ENCODE assay signal across 7 cellular contexts in genomic region chr21:9246481-9247289, GRCh38.
DNase-seq lines count a peak whose midpoint lies in the region; ATAC-seq and TF ChIP-seq lines count a peak whose summit lies in the region.
"Not testable (repeated sequence)": the region's sequence is repeated elsewhere in the genome, so short reads cannot be mapped to it uniquely, and the experiment has no call there.

No MANE protein-coding gene starts in this region.

- H3K27ac ChIP-seq in HUES48 (ENCODE audit: low read depth, low read length); left lung: not testable (repeated sequence)

- DNase-seq in activated CD8-positive, alpha-beta memory T cell treated with anti-CD3 and anti-CD28 coated beads for 24 hours, result peak; percentile 53
- not testable (repeated sequence) for DNase-seq in left lung
- DNase-seq in retina, result peak; percentile 0

- H3K9ac ChIP-seq in HUES48 (ENCODE audit: low read depth, low read length), result not testable (repeated sequence)

- peak overlapping the region; percentile 12; the same call in 1 of the 2 replicates for H3K4me3 ChIP-seq in HUES48 (ENCODE audit: low read depth, low read length)
- H3K4me3 ChIP-seq in left lung, result not testable (repeated sequence)

- intact Hi-C loops in left lung (cut with DNase I), result not testable (repeated sequence)

- not testable (repeated sequence) for H3K36me3 ChIP-seq in HUES48 (ENCODE audit: control insufficient read depth, insufficient read depth, low read length); left lung

- peak; percentile 41 for ATAC-seq in GM19023 (IDR thresholded peaks at IDR 0.05; ENCODE audit: unreplicated experiment)
- ATAC-seq in HG02759 (IDR thresholded peaks at IDR 0.05; ENCODE audit: unreplicated experiment), result peak; percentile 52
- ATAC-seq in esophagus mucosa, result peak; percentile 78
- ATAC-seq in left lung, result peak; percentile 72

- not testable (repeated sequence) for H3K4me1 ChIP-seq in HUES48 (ENCODE audit: control insufficient read depth, insufficient read depth, low read length); left lung

- not testable (repeated sequence) for H3K27me3 ChIP-seq in HUES48 (ENCODE audit: control insufficient read depth, insufficient read depth, low read length); left lung

- TF ChIP-seq CTCF in left lung (IDR thresholded peaks at IDR 0.05), result not testable (repeated sequence)

- H3K9me3 ChIP-seq in HUES48 (ENCODE audit: control insufficient read depth, insufficient read depth, low read length) (peaks cover 23% of the 10 kb centered on the region), left lung (peaks cover 21 to 25% of the 10 kb centered on the region in 2 donors)
